Comparison of ENCODE assay signal across 19 cellular contexts in genomic region chr10:58846856-58847255, GRCh38.
DNase-seq lines count a peak whose midpoint lies in the region; ATAC-seq and TF ChIP-seq lines count a peak whose summit lies in the region.
"Had no signal": no experiment of that assay in that cellular context is flagged by ENCODE, and none has a peak within 500 bp of the region (broad histone marks: within the 10 kb centered on the region; RNA-seq: fewer than 3 reads in every experiment).

No MANE protein-coding gene starts in this region.

- H3K27me3 ChIP-seq in neural cell (ENCODE audit: insufficient read depth, low read depth, low read length) = no peaks in the 10 kb centered on the region
- H3K27me3 ChIP-seq: BLaER1 treated with 17β-estradiol and CSF1 and Interleukin-3, amounts not matched to agents 10 nM and 100 nM had no signal

- H3K79me2 ChIP-seq in neural cell (replicated peaks; ENCODE audit: insufficient read depth, low read length) = no peaks in the 10 kb centered on the region

- H3K9me2 ChIP-seq in neural cell (ENCODE audit: insufficient read depth, low read length) = no peaks in the 10 kb centered on the region

- H3F3A ChIP-seq in neural cell (ENCODE audit: insufficient read depth, low read length, poor library complexity, severe bottlenecking) = no peaks in the 10 kb centered on the region

- peak overlapping the region; percentile 48 for H3K27ac ChIP-seq in neural cell (ENCODE audit: low read length)
- H3K27ac ChIP-seq: 22Rv1; A549; BLaER1 treated with 17β-estradiol and CSF1 and Interleukin-3, amounts not matched to agents 10 nM and 100 nM; C4-2B had no signal

- in situ Hi-C loops in G401 (cut with HindIII; ENCODE audit: low sequenced_read_pairs) = no loop called here

- H3K4me3 Mint-ChIP-seq in nephron progenitor cell = no peak overlapping the region
- H3K4me3 Mint-ChIP-seq: B cell; CD4-positive, alpha-beta T cell; CD8-positive, alpha-beta T cell had no signal

- H3K27me3 Mint-ChIP-seq in nephron progenitor cell (ENCODE audit: low read depth, poor library complexity) = peaks cover 18% of the 10 kb centered on the region
- H3K27me3 Mint-ChIP-seq: B cell; CD4-positive, alpha-beta T cell had no signal

- H3K36me3 Mint-ChIP-seq in nephron progenitor cell (ENCODE audit: low read depth) = no peaks in the 10 kb centered on the region
- H3K36me3 Mint-ChIP-seq: CD8-positive, alpha-beta T cell had no signal

- TF ChIP-seq RAD21 in neural cell (conservative IDR thresholded peaks at IDR 0.05) = no peak

- TF ChIP-seq EP300 in neural cell (conservative IDR thresholded peaks at IDR 0.05; ENCODE audit: poor library complexity, severe bottlenecking) = peak; percentile 37

- DNase-seq in G401 (ENCODE audit: low spot score) = peak; percentile 67
- DNase-seq in cerebellum (ENCODE audit: low spot score) = peak; percentile 39
- DNase-seq in nephron progenitor cell = no peak
- DNase-seq: AML-193; Caco-2; Calu3; CD4-positive, alpha-beta T cell; CD8-positive, alpha-beta T cell; DMS79 treated with DMSO at 0.1 percent for 48 hours; GDM1 had no signal

- H4K20me1 ChIP-seq in neural cell (ENCODE audit: insufficient read depth) = no peaks in the 10 kb centered on the region
- H4K20me1 ChIP-seq: BLaER1 treated with 17β-estradiol and CSF1 and Interleukin-3, amounts not matched to agents 10 nM and 100 nM had no signal

- H3K27ac Mint-ChIP-seq in nephron progenitor cell = no peak overlapping the region
- H3K27ac Mint-ChIP-seq: B cell; CD4-positive, alpha-beta T cell; CD8-positive, alpha-beta T cell had no signal

- H3K4me3 ChIP-seq in neural cell (ENCODE audit: low read length) = no peak overlapping the region
- H3K4me3 ChIP-seq: A549; BLaER1 treated with 17β-estradiol and CSF1 and Interleukin-3, amounts not matched to agents 10 nM and 100 nM; GM12878 had no signal

- TF ChIP-seq CTCF in neural cell (IDR thresholded peaks at IDR 0.05; ENCODE audit: poor library complexity, severe bottlenecking) (no peak), nephron progenitor cell (IDR thresholded peaks at IDR 0.05) (no peak)

- no peak overlapping the region for H2AFZ ChIP-seq in neural cell (ENCODE audit: low read depth, low read length)

- H3K4me1 Mint-ChIP-seq in nephron progenitor cell = peaks cover 37% of the 10 kb centered on the region
- H3K4me1 Mint-ChIP-seq: B cell had no signal

- H3K4me2 ChIP-seq in neural cell (ENCODE audit: low read length) = no peak overlapping the region
- H3K4me2 ChIP-seq: A549; BLaER1 treated with 17β-estradiol and CSF1 and Interleukin-3, amounts not matched to agents 10 nM and 100 nM had no signal

- ATAC-seq in GM19023 (IDR thresholded peaks at IDR 0.05; ENCODE audit: unreplicated experiment) (no peak), GM19467 (IDR thresholded peaks at IDR 0.05; ENCODE audit: unreplicated experiment) (no peak)
- ATAC-seq: A549; CD8-positive, alpha-beta T cell; GM12878 had no signal

- no peak overlapping the region for H3K9ac ChIP-seq in neural cell (ENCODE audit: low read length)
- H3K9ac ChIP-seq: BLaER1 treated with 17β-estradiol and CSF1 and Interleukin-3, amounts not matched to agents 10 nM and 100 nM had no signal

- no peaks in the 10 kb centered on the region for H3K36me3 ChIP-seq in neural cell (ENCODE audit: insufficient read depth, low read length)
- H3K36me3 ChIP-seq: BLaER1 treated with 17β-estradiol and CSF1 and Interleukin-3, amounts not matched to agents 10 nM and 100 nM had no signal

- peaks cover 14% of the 10 kb centered on the region for H3K9me3 Mint-ChIP-seq in nephron progenitor cell
- H3K9me3 Mint-ChIP-seq: CD8-positive, alpha-beta T cell had no signal

- H3K9me3 ChIP-seq in neural cell (ENCODE audit: low read length) = peaks cover 6% of the 10 kb centered on the region
- H3K9me3 ChIP-seq: A549; BLaER1 treated with 17β-estradiol and CSF1 and Interleukin-3, amounts not matched to agents 10 nM and 100 nM; Caco-2 had no signal

TF ChIP-seq in neural cell, 6 proteins besides CTCF, POLR2A, EP300 and RAD21:
- TF ChIP-seq EZH2 (IDR thresholded peaks at IDR 0.05; ENCODE audit: borderline replicate concordance, insufficient read depth, low read length, poor library complexity, severe bottlenecking) = no peak
- TF ChIP-seq, protein P1, sequence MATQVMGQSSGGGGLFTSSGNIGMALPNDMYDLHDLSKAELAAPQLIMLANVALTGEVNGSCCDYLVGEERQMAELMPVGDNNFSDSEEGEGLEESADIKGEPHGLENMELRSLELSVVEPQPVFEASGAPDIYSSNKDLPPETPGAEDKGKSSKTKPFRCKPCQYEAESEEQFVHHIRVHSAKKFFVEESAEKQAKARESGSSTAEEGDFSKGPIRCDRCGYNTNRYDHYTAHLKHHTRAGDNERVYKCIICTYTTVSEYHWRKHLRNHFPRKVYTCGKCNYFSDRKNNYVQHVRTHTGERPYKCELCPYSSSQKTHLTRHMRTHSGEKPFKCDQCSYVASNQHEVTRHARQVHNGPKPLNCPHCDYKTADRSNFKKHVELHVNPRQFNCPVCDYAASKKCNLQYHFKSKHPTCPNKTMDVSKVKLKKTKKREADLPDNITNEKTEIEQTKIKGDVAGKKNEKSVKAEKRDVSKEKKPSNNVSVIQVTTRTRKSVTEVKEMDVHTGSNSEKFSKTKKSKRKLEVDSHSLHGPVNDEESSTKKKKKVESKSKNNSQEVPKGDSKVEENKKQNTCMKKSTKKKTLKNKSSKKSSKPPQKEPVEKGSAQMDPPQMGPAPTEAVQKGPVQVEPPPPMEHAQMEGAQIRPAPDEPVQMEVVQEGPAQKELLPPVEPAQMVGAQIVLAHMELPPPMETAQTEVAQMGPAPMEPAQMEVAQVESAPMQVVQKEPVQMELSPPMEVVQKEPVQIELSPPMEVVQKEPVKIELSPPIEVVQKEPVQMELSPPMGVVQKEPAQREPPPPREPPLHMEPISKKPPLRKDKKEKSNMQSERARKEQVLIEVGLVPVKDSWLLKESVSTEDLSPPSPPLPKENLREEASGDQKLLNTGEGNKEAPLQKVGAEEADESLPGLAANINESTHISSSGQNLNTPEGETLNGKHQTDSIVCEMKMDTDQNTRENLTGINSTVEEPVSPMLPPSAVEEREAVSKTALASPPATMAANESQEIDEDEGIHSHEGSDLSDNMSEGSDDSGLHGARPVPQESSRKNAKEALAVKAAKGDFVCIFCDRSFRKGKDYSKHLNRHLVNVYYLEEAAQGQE (IDR thresholded peaks at IDR 0.05; ENCODE audit: borderline replicate concordance) = peak; percentile 39
- no peak for TF ChIP-seq TAF1 (IDR thresholded peaks at IDR 0.05; ENCODE audit: low read depth)
- TF ChIP-seq MXI1 (conservative IDR thresholded peaks at IDR 0.05; ENCODE audit: poor library complexity, severe bottlenecking) = no peak
- TF ChIP-seq SMC3 (conservative IDR thresholded peaks at IDR 0.05; ENCODE audit: poor library complexity) = no peak
- TF ChIP-seq POLR2AphosphoS5 (IDR thresholded peaks at IDR 0.05) = no peak
